9 cellular contexts compared by ENCODE assay signal in the genomic region with DNA sequence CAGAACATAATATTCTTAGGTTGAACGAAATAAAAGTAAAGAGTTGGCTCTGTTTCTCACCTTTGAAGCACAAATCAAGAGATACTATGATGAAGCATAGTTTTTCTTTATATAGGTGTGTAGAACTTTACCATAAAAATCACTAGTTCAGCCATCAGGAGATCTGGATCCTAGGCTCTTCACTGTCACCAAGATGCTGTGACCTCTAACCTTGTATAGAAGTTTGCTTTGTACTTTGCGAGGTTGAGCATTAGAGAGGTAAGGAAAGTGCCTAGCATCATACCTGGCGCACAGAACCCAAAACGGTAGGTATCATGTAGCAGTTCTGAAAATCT. TPM values are rescaled to one million over a fixed set of nuclear protein-coding genes. Genes with fewer than 3 reads are reported as not detected.
A peak's percentile ranks its signal among the peaks of the same experiment; 100 is the strongest.
DNase-seq lines count a peak whose midpoint lies in the region; ATAC-seq and TF ChIP-seq lines count a peak whose summit lies in the region.
"Had no signal": no experiment of that assay in that cellular context is flagged by ENCODE, and none has a peak within 500 bp of the region (broad histone marks: within the 10 kb centered on the region; RNA-seq: fewer than 3 reads in every experiment).

No MANE protein-coding gene starts in this region.

- peaks cover 77% of the 10 kb centered on the region for H3K4me1 Mint-ChIP-seq in Calu3 (ENCODE audit: low read depth, unreplicated experiment)

- peak overlapping the region; percentile 55 for H3K4me3 ChIP-seq in Karpas-422 (ENCODE audit: low read length)
- peak overlapping the region; percentile 39 for H3K4me3 ChIP-seq in choroid plexus epithelial cell (ENCODE audit: low read depth, low read length)
- H3K4me3 ChIP-seq in osteoblast (ENCODE audit: insufficient read depth, low read length), result peak overlapping the region; percentile 42

- peak overlapping the region; percentile 83 for H3K4me3 Mint-ChIP-seq in Calu3 (ENCODE audit: low read depth, unreplicated experiment)

- H3K36me3 Mint-ChIP-seq in Calu3 (ENCODE audit: insufficient read depth, unreplicated experiment), result peaks cover 95% of the 10 kb centered on the region

- no peak for ATAC-seq in HG03342 (IDR thresholded peaks at IDR 0.05; ENCODE audit: unreplicated experiment)
- no peak for ATAC-seq in esophagus mucosa

- no TSS peak for BruUV-seq in Calu3 (replicated peaks; lab: Mats Ljungman, UMichigan)

- H3K9me2 ChIP-seq in Karpas-422 (replicated peaks; ENCODE audit: insufficient read depth, low read length), result no peaks in the 10 kb centered on the region

- DNase-seq in Calu3 (no peak), Karpas-422 (no peak), choroid plexus epithelial cell (ENCODE audit: low read depth) (no peak), osteoblast (ENCODE audit: insufficient read length, low spot score, missing footprints) (no peak), activated gamma-delta T cell treated with Interleukin-2 at 50 U/mL for 16 hours (no peak), NCI-H187 (lab: John Stamatoyannopoulos, UW) (no peak)

- H3K36me3 ChIP-seq in Karpas-422 (ENCODE audit: insufficient read depth, low read length), result peaks cover 22% of the 10 kb centered on the region
- H3K36me3 ChIP-seq in osteoblast (ENCODE audit: insufficient read depth, low read length), result peaks cover 14% of the 10 kb centered on the region
- H3K36me3 ChIP-seq: colonic mucosa had no signal

- H3K9ac ChIP-seq in Karpas-422 (ENCODE audit: low read length), result peak overlapping the region; percentile 60

- CTCF ChIA-PET in Calu3 (lab: Charles Lee), result interaction anchor here (4.4 to 9.9 kb wide), 2 partner anchors 68 to 87 kb away, joined by 171 to 181 read pairs; a partner anchor contains a TSS

- H4K20me1 ChIP-seq in Karpas-422 (ENCODE audit: insufficient read depth, low read depth, low read length), result no peaks in the 10 kb centered on the region
- H4K20me1 ChIP-seq in osteoblast (ENCODE audit: insufficient read depth, low read length), result peaks cover 4% of the 10 kb centered on the region

- no peaks in the 10 kb centered on the region for H3K27me3 Mint-ChIP-seq in Calu3 (ENCODE audit: unreplicated experiment)

- H3K4me1 ChIP-seq in Karpas-422 (ENCODE audit: low read length) (peaks cover 30% of the 10 kb centered on the region), osteoblast (ENCODE audit: insufficient read depth, low read length) (peaks cover 35% of the 10 kb centered on the region)

- peak overlapping the region; percentile 33; the same call in 1 of the 2 replicates for H3K27ac ChIP-seq in Karpas-422 (ENCODE audit: low read length)
- peak overlapping the region; percentile 9 for H3K27ac ChIP-seq in osteoblast (ENCODE audit: low read depth, low read length)
- H3K27ac ChIP-seq: colonic mucosa had no signal

- no peak for TF ChIP-seq CTCF in Calu3 (IDR thresholded peaks at IDR 0.05; ENCODE audit: unreplicated experiment)
- no peak for TF ChIP-seq CTCF in choroid plexus epithelial cell (conservative IDR thresholded peaks at IDR 0.05; ENCODE audit: low read depth, low read length)
- no peak for TF ChIP-seq CTCF in osteoblast (IDR thresholded peaks at IDR 0.05; ENCODE audit: extremely low read depth, low read depth, low read length)

- H2AFZ ChIP-seq in Karpas-422 (ENCODE audit: low read length), result no peak overlapping the region
- peak overlapping the region; percentile 7 for H2AFZ ChIP-seq in osteoblast (ENCODE audit: low read length)

- H3K27ac Mint-ChIP-seq in Calu3 (ENCODE audit: unreplicated experiment), result peak overlapping the region; percentile 90

- intact Hi-C loops in Calu3 (cut with micrococcal nuclease; ENCODE audit: unreplicated experiment), result loop anchor here (1.0 to 10.0 kb wide), 5 partner anchors 146 to 652 kb away; a partner anchor contains a TSS

- H3K4me2 ChIP-seq in Karpas-422 (ENCODE audit: low read depth, low read length, poor library complexity, severe bottlenecking) (peak overlapping the region; percentile 65), osteoblast (ENCODE audit: insufficient read depth, low read length) (peak overlapping the region; percentile 75)

- H3K9me3 Mint-ChIP-seq in Calu3 (ENCODE audit: low read depth, unreplicated experiment), result no peaks in the 10 kb centered on the region

- H3K9me3 ChIP-seq in Karpas-422 (ENCODE audit: low read length) (no peaks in the 10 kb centered on the region), osteoblast (ENCODE audit: low read depth, low read length) (no peaks in the 10 kb centered on the region)
- H3K9me3 ChIP-seq: colonic mucosa had no signal

- H3K79me2 ChIP-seq in Karpas-422 (ENCODE audit: low read length) (peaks cover 35% of the 10 kb centered on the region), osteoblast (ENCODE audit: insufficient read depth, low read length) (peaks cover 8% of the 10 kb centered on the region)

- H3K27me3 ChIP-seq in Karpas-422 (ENCODE audit: low read length) (no peaks in the 10 kb centered on the region), osteoblast (ENCODE audit: insufficient read depth, low read length) (no peaks in the 10 kb centered on the region)
- H3K27me3 ChIP-seq: colonic mucosa had no signal

RNA-seq across cellular contexts. Expression of a gene that starts 0.6 kb away (rescaled TPM):
- total RNA-seq in Calu3 (2022), result 567 and 645 TPM in 2 replicates
- 14.6 and 16.4 TPM in 2 replicates for total RNA-seq in Karpas-422 (2014; rRNA removed; shearing (Covaris generic); ENCODE audit: low replicate concordance)
- total RNA-seq in osteoblast, result 5.1 and 8.3 TPM in 2 replicates
- total RNA-seq in esophagus mucosa, result 12.8 TPM

RNA-seq across cellular contexts. Expression of a gene that starts 21.9 kb away (rescaled TPM):
- 150 and 170 TPM in 2 replicates for total RNA-seq in Calu3 (2022)
- total RNA-seq in Karpas-422 (2014; rRNA removed; shearing (Covaris generic); ENCODE audit: low replicate concordance), result 21.8 and 22.3 TPM in 2 replicates
- total RNA-seq in osteoblast, result 31.1 and 32.4 TPM in 2 replicates
- 8.2 TPM for total RNA-seq in esophagus mucosa

Comparison
In these comparisons a context has a peak if more than half of its experiments do, and no peak if none do; other contexts are left out.
1. RNA of a gene that starts 0.6 kb away (total RNA-seq): 567 to 645 TPM in Calu3; 14.6 to 16.4 TPM in Karpas-422, 12.8 TPM in esophagus mucosa (single experiment) and 5.1 to 8.3 TPM in osteoblast; every median in the first group is over 10 times any median in the second.
2. Peak in every context shown above with its lines, with median percentiles within 50 percentile points of each other: H3K4me3 ChIP-seq.